Comparison of ENCODE assay signal across 39 cellular contexts in the genomic region with DNA sequence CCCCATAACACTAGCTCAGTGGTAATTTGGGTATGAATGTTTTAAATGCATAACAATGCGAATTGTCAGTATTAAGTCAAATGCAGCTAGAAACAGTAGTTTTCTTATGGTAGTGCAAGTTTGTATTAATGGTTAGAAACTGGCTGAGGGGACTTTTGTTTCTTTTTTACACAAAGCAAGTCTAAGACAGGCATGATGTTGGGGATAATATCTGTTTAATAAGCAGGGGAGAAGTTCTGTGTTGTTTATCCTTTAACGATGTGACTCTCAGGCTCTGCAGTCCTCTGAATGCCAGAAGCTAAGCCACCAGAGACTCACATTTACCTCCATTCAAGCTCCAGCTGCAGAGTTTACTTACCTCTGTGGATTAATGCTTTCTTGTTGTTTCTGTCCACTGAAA.
"Had no signal": no experiment of that assay in that cellular context is flagged by ENCODE, and none has a peak within 500 bp of the region (broad histone marks: within the 10 kb centered on the region; RNA-seq: fewer than 3 reads in every experiment).

No MANE protein-coding gene starts in this region.

- H3K27ac ChIP-seq: adrenal gland, ascending aorta, body of pancreas, brain microvascular endothelial cell, breast epithelium, cardiac muscle cell had no signal

- H3K4me1 Mint-ChIP-seq: activated naive CD4-positive, alpha-beta T cell treated with anti-CD3 and anti-CD28 coated beads, Interleukin-2, amount 10 ng/mL, durations not matched to agents 7 days and 5 days; activated naive CD4-positive, alpha-beta T cell treated with anti-CD3 and anti-CD28 coated beads, Interleukin-2, amount 50 U/mL, for 24 hours; activated naive CD8-positive, alpha-beta T cell treated with anti-CD3 and anti-CD28 coated beads for 36 hours; activated naive CD8-positive, alpha-beta T cell treated with anti-CD3 and anti-CD28 coated beads, Interleukin-2, amount 10 ng/mL, durations not matched to agents 7 days and 5 days; activated naive CD8-positive, alpha-beta T cell treated with anti-CD3 and anti-CD28 coated beads, Interleukin-2, amount 50 U/mL, for 24 hours; activated T-helper 17 cell treated with anti-CD3 and anti-CD28 coated beads, Interleukin-2, amount 50 U/mL, for 72 hours; central memory CD8-positive, alpha-beta T cell had no signal

- ATAC-seq: activated naive CD4-positive, alpha-beta T cell treated with anti-CD3 and anti-CD28 coated beads, Interleukin-2, amount 50 U/mL, for 72 hours; activated naive CD8-positive, alpha-beta T cell treated with anti-CD3 and anti-CD28 coated beads, Interleukin-2, amount 50 U/mL, for 24 hours; activated T-cell treated with anti-CD3 and anti-CD28 coated beads, Interleukin-2, amount 50 U/mL, for 4 hours; activated T-cell treated with anti-CD3 and anti-CD28 coated beads, Interleukin-2, amount 50 U/mL, for 72 hours; activated T-helper 17 cell treated with anti-CD3 and anti-CD28 coated beads, Interleukin-2, amount 50 U/mL, for 72 hours; body of pancreas had no signal

- H3K9me3 ChIP-seq: adrenal gland, ascending aorta, body of pancreas, breast epithelium had no signal

- H3K9me3 Mint-ChIP-seq: activated naive CD4-positive, alpha-beta T cell treated with anti-CD3 and anti-CD28 coated beads for 36 hours; activated naive CD4-positive, alpha-beta T cell treated with anti-CD3 and anti-CD28 coated beads, Interleukin-2, amount 10 ng/mL, durations not matched to agents 7 days and 5 days; activated naive CD4-positive, alpha-beta T cell treated with anti-CD3 and anti-CD28 coated beads, Interleukin-2, amount 50 U/mL, for 24 hours; activated naive CD8-positive, alpha-beta T cell treated with anti-CD3 and anti-CD28 coated beads for 36 hours; activated naive CD8-positive, alpha-beta T cell treated with anti-CD3 and anti-CD28 coated beads, Interleukin-2, amount 10 ng/mL, durations not matched to agents 7 days and 5 days; activated T-cell treated with anti-CD3 and anti-CD28 coated beads, Interleukin-2, amount 50 U/mL, for 72 hours; activated T-helper 1 cell treated with anti-CD3 and anti-CD28 coated beads, Interleukin-12 subunit alpha, Interleukin-12 subunit beta, Interleukin-2, Interleukin-4 antibody, amounts not matched to agents 30 ng/mL and 10 ng/mL and 1 ng/mL, durations not matched to agents 14 hours and 24 hours and 36 hours; activated T-helper 17 cell treated with anti-CD3 and anti-CD28 coated beads, Interleukin-2, amount 50 U/mL, for 72 hours; activated T-helper 2 cell treated with anti-CD3 and anti-CD28 coated beads, Interferon-gamma antibody, Interleukin-2, Interleukin-4, amounts not matched to agents 10 μg/mL and 5 μg/mL and 100 μg/mL, durations not matched to agents 14 hours and 24 hours and 36 hours; brain; central memory CD8-positive, alpha-beta T cell had no signal

- H3K4me3 ChIP-seq: adrenal gland, ascending aorta, body of pancreas, breast epithelium, cardiac muscle cell had no signal

- H3K4me1 ChIP-seq: adrenal gland, ascending aorta, body of pancreas, breast epithelium had no signal

- DNase-seq: activated effector memory CD4-positive, alpha-beta T cell treated with anti-CD3 and anti-CD28 coated beads, Interleukin-2, amount 50 U/mL, for 16 hours; activated effector memory CD4-positive, alpha-beta T cell treated with Interleukin-2 at 50 U/mL for 16 hours; activated gamma-delta T cell; activated gamma-delta T cell treated with Interleukin-2 at 50 U/mL for 16 hours; activated naive CD4-positive, alpha-beta T cell; activated naive CD4-positive, alpha-beta T cell treated with anti-CD3 and anti-CD28 coated beads for 36 hours; activated naive CD4-positive, alpha-beta T cell treated with anti-CD3 and anti-CD28 coated beads, Interleukin-2, amount 10 ng/mL, durations not matched to agents 7 days and 5 days; activated naive CD4-positive, alpha-beta T cell treated with anti-CD3 and anti-CD28 coated beads, Interleukin-2, amount 50 U/mL, for 16 hours; activated naive CD4-positive, alpha-beta T cell treated with Interleukin-2 at 50 U/mL for 16 hours; activated naive CD8-positive, alpha-beta T cell treated with anti-CD3 and anti-CD28 coated beads for 36 hours; activated naive CD8-positive, alpha-beta T cell treated with anti-CD3 and anti-CD28 coated beads, Interleukin-2, amount 10 ng/mL, durations not matched to agents 7 days and 5 days; activated naive CD8-positive, alpha-beta T cell treated with anti-CD3 and anti-CD28 coated beads, Interleukin-2, amount 50 U/mL, for 24 hours; activated T-cell treated with anti-CD3 and anti-CD28 coated beads, Interleukin-2, amount 50 U/mL, for 1 hour; activated T-cell treated with anti-CD3 and anti-CD28 coated beads, Interleukin-2, amount 50 U/mL, for 24 hours; activated T-cell treated with anti-CD3 and anti-CD28 coated beads, Interleukin-2, amount 50 U/mL, for 4 hours; activated T-cell treated with anti-CD3 and anti-CD28 coated beads, Interleukin-2, amount 50 U/mL, for 48 hours; activated T-cell treated with anti-CD3 and anti-CD28 coated beads, Interleukin-2, amount 50 U/mL, for 72 hours; adrenal gland; amniotic stem cell; amygdala; anterior cingulate cortex; body of pancreas; brain microvascular endothelial cell; caudate nucleus; central memory CD4-positive, alpha-beta T cell; cerebellar nuclear complex had no signal

- H3K27me3 ChIP-seq: adrenal gland, ascending aorta, body of pancreas, brain microvascular endothelial cell, breast epithelium, cardiac muscle cell had no signal

- H3K4me3 Mint-ChIP-seq: activated naive CD4-positive, alpha-beta T cell treated with anti-CD3 and anti-CD28 coated beads for 36 hours; activated naive CD4-positive, alpha-beta T cell treated with anti-CD3 and anti-CD28 coated beads, Interleukin-2, amount 10 ng/mL, durations not matched to agents 7 days and 5 days; activated naive CD4-positive, alpha-beta T cell treated with anti-CD3 and anti-CD28 coated beads, Interleukin-2, amount 50 U/mL, for 24 hours; activated naive CD8-positive, alpha-beta T cell; activated naive CD8-positive, alpha-beta T cell treated with anti-CD3 and anti-CD28 coated beads for 36 hours; activated naive CD8-positive, alpha-beta T cell treated with anti-CD3 and anti-CD28 coated beads, Interleukin-2, amount 10 ng/mL, durations not matched to agents 7 days and 5 days; activated naive CD8-positive, alpha-beta T cell treated with anti-CD3 and anti-CD28 coated beads, Interleukin-2, amount 50 U/mL, for 24 hours; activated T-cell treated with anti-CD3 and anti-CD28 coated beads, Interleukin-2, amount 50 U/mL, for 24 hours; activated T-cell treated with anti-CD3 and anti-CD28 coated beads, Interleukin-2, amount 50 U/mL, for 4 hours; activated T-cell treated with anti-CD3 and anti-CD28 coated beads, Interleukin-2, amount 50 U/mL, for 72 hours; activated T-helper 1 cell treated with anti-CD3 and anti-CD28 coated beads, Interleukin-12 subunit alpha, Interleukin-12 subunit beta, Interleukin-2, Interleukin-4 antibody, amounts not matched to agents 30 ng/mL and 10 ng/mL and 1 ng/mL, durations not matched to agents 14 hours and 24 hours and 36 hours; activated T-helper 17 cell treated with anti-CD3 and anti-CD28 coated beads, Interleukin-2, amount 50 U/mL, for 72 hours; brain; central memory CD8-positive, alpha-beta T cell had no signal

- H3K36me3 ChIP-seq: adrenal gland, ascending aorta, brain microvascular endothelial cell, breast epithelium, cardiac muscle cell had no signal

- H3K36me3 Mint-ChIP-seq: activated naive CD4-positive, alpha-beta T cell treated with anti-CD3 and anti-CD28 coated beads, Interleukin-2, amount 10 ng/mL, durations not matched to agents 7 days and 5 days; activated naive CD4-positive, alpha-beta T cell treated with anti-CD3 and anti-CD28 coated beads, Interleukin-2, amount 50 U/mL, for 24 hours; activated naive CD4-positive, alpha-beta T cell treated with anti-CD3 and anti-CD28 coated beads, Interleukin-2, amount 50 U/mL, for 72 hours; activated naive CD8-positive, alpha-beta T cell; activated naive CD8-positive, alpha-beta T cell treated with anti-CD3 and anti-CD28 coated beads for 36 hours; activated naive CD8-positive, alpha-beta T cell treated with anti-CD3 and anti-CD28 coated beads, Interleukin-2, amount 10 ng/mL, durations not matched to agents 7 days and 5 days had no signal

- H3K27ac Mint-ChIP-seq: activated naive CD4-positive, alpha-beta T cell treated with anti-CD3 and anti-CD28 coated beads for 36 hours; activated naive CD4-positive, alpha-beta T cell treated with anti-CD3 and anti-CD28 coated beads, Interleukin-2, amount 10 ng/mL, durations not matched to agents 7 days and 5 days; activated naive CD4-positive, alpha-beta T cell treated with anti-CD3 and anti-CD28 coated beads, Interleukin-2, amount 50 U/mL, for 24 hours; activated naive CD4-positive, alpha-beta T cell treated with anti-CD3 and anti-CD28 coated beads, Interleukin-2, amount 50 U/mL, for 72 hours; activated naive CD8-positive, alpha-beta T cell; activated naive CD8-positive, alpha-beta T cell treated with anti-CD3 and anti-CD28 coated beads for 36 hours; activated naive CD8-positive, alpha-beta T cell treated with anti-CD3 and anti-CD28 coated beads, Interleukin-2, amount 10 ng/mL, durations not matched to agents 7 days and 5 days; activated naive CD8-positive, alpha-beta T cell treated with anti-CD3 and anti-CD28 coated beads, Interleukin-2, amount 50 U/mL, for 24 hours; activated T-cell treated with anti-CD3 and anti-CD28 coated beads, Interleukin-2, amount 50 U/mL, for 24 hours; activated T-cell treated with anti-CD3 and anti-CD28 coated beads, Interleukin-2, amount 50 U/mL, for 72 hours; activated T-helper 1 cell treated with anti-CD3 and anti-CD28 coated beads, Interleukin-12 subunit alpha, Interleukin-12 subunit beta, Interleukin-2, Interleukin-4 antibody, amounts not matched to agents 30 ng/mL and 10 ng/mL and 1 ng/mL, durations not matched to agents 14 hours and 24 hours and 36 hours; activated T-helper 17 cell treated with anti-CD3 and anti-CD28 coated beads, Interleukin-2, amount 50 U/mL, for 72 hours; activated T-helper 2 cell treated with anti-CD3 and anti-CD28 coated beads, Interferon-gamma antibody, Interleukin-2, Interleukin-4, amounts not matched to agents 10 μg/mL and 5 μg/mL and 100 μg/mL, durations not matched to agents 14 hours and 24 hours and 36 hours had no signal

- H3K27me3 Mint-ChIP-seq: activated naive CD4-positive, alpha-beta T cell treated with anti-CD3 and anti-CD28 coated beads, Interleukin-2, amount 10 ng/mL, durations not matched to agents 7 days and 5 days; activated naive CD8-positive, alpha-beta T cell treated with anti-CD3 and anti-CD28 coated beads, Interleukin-2, amount 10 ng/mL, durations not matched to agents 7 days and 5 days; brain had no signal

- FAIRE-seq: astrocyte, bronchial epithelial cell had no signal
